ENCODE assay signal across 1 cellular context in the genomic region with DNA sequence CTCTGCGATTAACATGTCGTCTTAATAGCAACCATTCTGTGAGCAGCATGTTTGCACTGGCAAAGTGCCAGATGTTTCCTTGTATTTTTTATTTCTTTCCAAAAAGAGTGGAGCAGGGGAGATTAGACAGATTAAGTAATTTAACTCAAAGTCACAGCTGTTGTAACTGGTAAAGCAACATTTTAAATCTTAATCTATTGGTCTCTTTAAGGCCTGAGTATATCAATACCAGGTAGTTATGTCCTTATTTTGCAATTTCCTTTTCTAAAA.
TF ChIP-seq lines count a peak whose summit lies in the region.

No MANE protein-coding gene starts in this region.

TF ChIP-seq in endothelial cell of umbilical vein, 7 proteins besides CTCF, POLR2A, EP300 and RAD21 (continued from another document):
- no peak for TF ChIP-seq EZH2 (IDR thresholded peaks at IDR 0.05; ENCODE audit: borderline replicate concordance, low read depth, low read length, severe bottlenecking)
- TF ChIP-seq FOS (IDR thresholded peaks at IDR 0.05; ENCODE audit: borderline replicate concordance, insufficient read depth, low read length), result no peak
- TF ChIP-seq MYC (IDR thresholded peaks at IDR 0.05; ENCODE audit: low read depth, low read length), result no peak
